18 cellular contexts compared by ENCODE assay signal in genomic region chr3:97278506-97278905, GRCh38.
DNase-seq lines count a peak whose midpoint lies in the region; ATAC-seq lines count a peak whose summit lies in the region.
"Had no signal": no experiment of that assay in that cellular context is flagged by ENCODE, and none has a peak within 500 bp of the region (broad histone marks: within the 10 kb centered on the region; RNA-seq: fewer than 3 reads in every experiment).

No MANE protein-coding gene starts in this region.

- H3K9me3 Mint-ChIP-seq in activated CD4-positive, alpha-beta memory T cell treated with anti-CD3 and anti-CD28 coated beads for 36 hours = no peaks in the 10 kb centered on the region

- ATAC-seq in left colon = peak; percentile 37
- no peak for ATAC-seq in HG03280 (IDR thresholded peaks at IDR 0.05; ENCODE audit: unreplicated experiment)
- ATAC-seq: sciatic nerve had no signal

- POLR2A ChIA-PET in activated CD4-positive, alpha-beta memory T cell treated with anti-CD3 and anti-CD28 coated beads for 36 hours (lab: Charles Lee) = no interaction called here

- DNase-seq in NCI-H1436 treated with DMSO at 0.1 percent for 48 hours (lab: John Stamatoyannopoulos, UW) = peak; percentile 16
- DNase-seq in NCI-H1436 (lab: John Stamatoyannopoulos, UW) = no peak
- peak; percentile 29 for DNase-seq in HuH-7 (ENCODE audit: low spot score)
- peak; percentile 20 for DNase-seq in RKO (ENCODE audit: low spot score)
- no peak for DNase-seq in left colon
- no peak for DNase-seq in activated CD4-positive, alpha-beta memory T cell treated with anti-CD3 and anti-CD28 coated beads for 36 hours
- no peak for DNase-seq in HPDE6-E6E7 (ENCODE audit: extremely low spot score)
- DNase-seq: activated CD4-positive, alpha-beta T cell treated with anti-CD3 and anti-CD28 coated beads for 48 hours; activated CD8-positive, alpha-beta memory T cell treated with anti-CD3 and anti-CD28 coated beads, Interleukin-2, amount 50 U/mL, for 4 hours; activated effector memory CD4-positive, alpha-beta T cell treated with anti-CD3 and anti-CD28 coated beads, Interleukin-2, amount 50 U/mL, for 16 hours; CD4-positive, alpha-beta memory T cell; left ventricle myocardium inferior; NCI-H226; occipital lobe; stimulated activated naive CD4-positive, alpha-beta T cell; tibial artery had no signal

- H3K36me3 Mint-ChIP-seq in activated CD4-positive, alpha-beta memory T cell treated with anti-CD3 and anti-CD28 coated beads for 36 hours = no peaks in the 10 kb centered on the region
- H3K36me3 Mint-ChIP-seq: CD4-positive, alpha-beta memory T cell had no signal

- CTCF ChIA-PET in activated CD4-positive, alpha-beta memory T cell treated with anti-CD3 and anti-CD28 coated beads for 36 hours (lab: Charles Lee) = no interaction called here

- no peak overlapping the region for H3K27ac Mint-ChIP-seq in activated CD4-positive, alpha-beta memory T cell treated with anti-CD3 and anti-CD28 coated beads for 36 hours
- H3K27ac Mint-ChIP-seq: CD4-positive, alpha-beta memory T cell had no signal

- intact Hi-C loops in left colon (cut with DNase I, micrococcal nuclease) = no loop called here
- intact Hi-C loops in activated CD4-positive, alpha-beta memory T cell treated with anti-CD3 and anti-CD28 coated beads for 36 hours (cut with micrococcal nuclease) = no loop called here

- H3K27me3 Mint-ChIP-seq in activated CD4-positive, alpha-beta memory T cell treated with anti-CD3 and anti-CD28 coated beads for 36 hours = no peaks in the 10 kb centered on the region
- H3K27me3 Mint-ChIP-seq: CD4-positive, alpha-beta memory T cell had no signal

- H3K4me3 Mint-ChIP-seq in activated CD4-positive, alpha-beta memory T cell treated with anti-CD3 and anti-CD28 coated beads for 36 hours = no peak overlapping the region
- H3K4me3 Mint-ChIP-seq: CD4-positive, alpha-beta memory T cell had no signal

- H3K4me1 Mint-ChIP-seq in activated CD4-positive, alpha-beta memory T cell treated with anti-CD3 and anti-CD28 coated beads for 36 hours (ENCODE audit: low read depth) = no peaks in the 10 kb centered on the region
- H3K4me1 Mint-ChIP-seq: CD4-positive, alpha-beta memory T cell had no signal

Comparison
In these comparisons a context has a peak if more than half of its experiments do, and no peak if none do; other contexts are left out.
1. DNase-seq: peak in NCI-H1436 treated with DMSO at 0.1 percent for 48 hours (single experiment), HuH-7 (single experiment) and RKO (single experiment); none in NCI-H1436 (single experiment), left colon (0 of 2), activated CD4-positive, alpha-beta memory T cell treated with anti-CD3 and anti-CD28 coated beads for 36 hours (single experiment) and HPDE6-E6E7 (single experiment).